In genomic region chr19:16429066-16429758, GRCh38 we compare ENCODE assay signal across 9 cellular contexts. TPM values are rescaled to one million over a fixed set of nuclear protein-coding genes. Genes with fewer than 3 reads are reported as not detected.
DNase-seq lines count a peak whose midpoint lies in the region; ATAC-seq and TF ChIP-seq lines count a peak whose summit lies in the region.
"Had no signal": no experiment of that assay in that cellular context is flagged by ENCODE, and none has a peak within 500 bp of the region (broad histone marks: within the 10 kb centered on the region; RNA-seq: fewer than 3 reads in every experiment).

No MANE protein-coding gene starts in this region.

- peak overlapping the region in 2 of 12 donors; percentile 55 to 70 for H3K27ac ChIP-seq in heart left ventricle
- H3K27ac ChIP-seq in rectal smooth muscle tissue (ENCODE audit: low read depth, low read length) = peak overlapping the region; percentile 40

- peaks cover 25% of the 10 kb centered on the region for H3K36me3 Mint-ChIP-seq in activated T-cell treated with anti-CD3 and anti-CD28 coated beads, Interleukin-2, amount 50 U/mL, for 4 hours (ENCODE audit: insufficient read depth)

- DNase-seq in LNCaP clone FGC (ENCODE audit: low read depth) = peak; percentile 79
- peak; percentile 75 to 89 (median 81) for DNase-seq in heart left ventricle
- DNase-seq in SK-N-DZ (ENCODE audit: low spot score) = no peak
- no peak for DNase-seq in activated T-cell treated with anti-CD3 and anti-CD28 coated beads, Interleukin-2, amount 50 U/mL, for 4 hours
- DNase-seq: activated CD8-positive, alpha-beta memory T cell treated with anti-CD3 and anti-CD28 coated beads, Interleukin-2, amount 50 U/mL, for 4 hours had no signal

- intact Hi-C loops in heart left ventricle (cut with DNase I) = no loop called here

- H3K36me3 ChIP-seq in heart left ventricle (peaks cover 3 to 100% (median 85%) of the 10 kb centered on the region in 9 donors), rectal smooth muscle tissue (ENCODE audit: control insufficient read depth, insufficient read depth, low read length) (peaks cover 29% of the 10 kb centered on the region)

- no peaks in the 10 kb centered on the region for H3K9me3 ChIP-seq in heart left ventricle

- peaks cover 0 to 14% (median 2%) of the 10 kb centered on the region in 12 donors for H3K4me1 ChIP-seq in heart left ventricle
- peaks cover 2% of the 10 kb centered on the region for H3K4me1 ChIP-seq in rectal smooth muscle tissue (ENCODE audit: control insufficient read depth, insufficient read depth, low read length)

- no peaks in the 10 kb centered on the region for H3K27me3 Mint-ChIP-seq in activated T-cell treated with anti-CD3 and anti-CD28 coated beads, Interleukin-2, amount 50 U/mL, for 4 hours (ENCODE audit: low read depth)

- WGBS in heart left ventricle, 4 donors = 43 to 63% (median 54%) methylated on average over 10 to 13 of the region's 13 CpGs

- TF ChIP-seq POLR2A in heart left ventricle (IDR thresholded peaks at IDR 0.05) = no peak

- no peaks in the 10 kb centered on the region for H3K9me3 Mint-ChIP-seq in activated T-cell treated with anti-CD3 and anti-CD28 coated beads, Interleukin-2, amount 50 U/mL, for 4 hours

- H3K4me3 ChIP-seq in LNCaP clone FGC (ENCODE audit: low read depth, low read length) (no peak overlapping the region), heart left ventricle (no peak overlapping the region), rectal smooth muscle tissue (ENCODE audit: low read length) (no peak overlapping the region)

- H3K4me1 Mint-ChIP-seq in activated T-cell treated with anti-CD3 and anti-CD28 coated beads, Interleukin-2, amount 50 U/mL, for 4 hours (ENCODE audit: low read depth) = peaks cover 10% of the 10 kb centered on the region

- no peaks in the 10 kb centered on the region for H3K27me3 ChIP-seq in heart left ventricle
- no peaks in the 10 kb centered on the region for H3K27me3 ChIP-seq in rectal smooth muscle tissue (ENCODE audit: control insufficient read depth, insufficient read depth, low read length)

- TF ChIP-seq CTCF in LNCaP clone FGC (IDR thresholded peaks at IDR 0.05; ENCODE audit: control insufficient read depth, extremely low read depth, insufficient read depth) (no peak), heart left ventricle (IDR thresholded peaks at IDR 0.05) (no peak)

- no peak overlapping the region for H3K4me3 Mint-ChIP-seq in activated T-cell treated with anti-CD3 and anti-CD28 coated beads, Interleukin-2, amount 50 U/mL, for 4 hours

- no peak overlapping the region for H3K9ac ChIP-seq in rectal smooth muscle tissue (ENCODE audit: low read length)

- peak; percentile 80 for ATAC-seq in SK-N-SH treated with all-trans-retinoic acid at 6 μM for 48 hours
- ATAC-seq in heart left ventricle = peak; percentile 90 to 92 (median 90)
- no peak for ATAC-seq in HG03571 (IDR thresholded peaks at IDR 0.05; ENCODE audit: unreplicated experiment)
- no peak for ATAC-seq in activated T-cell treated with anti-CD3 and anti-CD28 coated beads, Interleukin-2, amount 50 U/mL, for 4 hours
- no peak for ATAC-seq in GM19324 (IDR thresholded peaks at IDR 0.05; ENCODE audit: low FRiP score, unreplicated experiment)

TF ChIP-seq in SK-N-SH treated with all-trans-retinoic acid at 6 μM for 48 hours, 23 proteins besides CTCF, POLR2A, EP300 and RAD21:
- TF ChIP-seq ESRRG (CRISPR knock-in tag; IDR thresholded peaks at IDR 0.05) (no peak), ZNF70 (CRISPR knock-in tag; IDR thresholded peaks at IDR 0.05) (no peak)

RNA-seq across cellular contexts. Expression of gene EPS15L1, which starts 42.6 kb away (rescaled TPM):
- total RNA-seq in heart left ventricle = 10 to 100 TPM; 24.5 to 70.1 (median 55.7) TPM
- polyA plus RNA-seq in heart left ventricle = 10 to 100 TPM; 50.0 to 56.9 TPM
- polyA plus RNA-seq in SK-N-DZ (2014; cell fraction: cytosol; rRNA removed) = 8.4 and 8.6 TPM in 2 replicates
- polyA plus RNA-seq in SK-N-DZ (2014; cell fraction: nucleus; rRNA removed) = 13.1 and 14.7 TPM in 2 replicates
- total RNA-seq in activated T-cell treated with anti-CD3 and anti-CD28 coated beads, Interleukin-2, amount 50 U/mL, for 4 hours = 10 to 100 TPM; 37.0 to 40.1 (median 38.1) TPM

Comparison
In these comparisons a context has a peak if more than half of its experiments do, and no peak if none do; other contexts are left out.
1. DNase-seq: peak in LNCaP clone FGC (single experiment) and heart left ventricle (5 of 5); none in SK-N-DZ (single experiment) and activated T-cell treated with anti-CD3 and anti-CD28 coated beads, Interleukin-2, amount 50 U/mL, for 4 hours (single experiment).
2. ATAC-seq: peak in SK-N-SH treated with all-trans-retinoic acid at 6 μM for 48 hours (single experiment) and heart left ventricle (4 of 4); none in HG03571 (single experiment), activated T-cell treated with anti-CD3 and anti-CD28 coated beads, Interleukin-2, amount 50 U/mL, for 4 hours (0 of 2) and GM19324 (single experiment).